ENCODE assay signal across 1 cellular context in the genomic region with DNA sequence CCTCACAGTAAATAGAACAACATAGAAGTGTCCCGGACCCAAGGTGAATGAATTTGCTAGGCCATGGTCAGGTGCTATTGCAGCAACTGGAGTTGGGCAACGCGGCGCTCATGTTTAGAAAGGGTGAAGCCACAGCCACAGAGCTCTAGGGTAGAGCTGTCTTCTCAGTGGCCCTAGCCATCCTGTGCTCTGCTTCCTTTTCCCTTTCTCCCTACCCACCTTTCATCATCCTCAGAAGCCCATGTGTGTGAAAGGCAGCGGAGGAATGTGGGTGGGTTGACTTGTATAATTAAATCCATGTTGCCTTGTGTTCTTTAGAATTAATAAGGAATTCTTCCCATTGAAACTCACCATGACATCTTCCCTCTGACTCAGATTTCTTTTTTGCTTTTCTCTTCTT.
TF ChIP-seq lines count a peak whose summit lies in the region.

No MANE protein-coding gene starts in this region.

TF ChIP-seq in HepG2, 621 proteins besides CTCF, POLR2A, EP300 and RAD21 (continued from another document and continues in another):
- TF ChIP-seq, protein P1, sequence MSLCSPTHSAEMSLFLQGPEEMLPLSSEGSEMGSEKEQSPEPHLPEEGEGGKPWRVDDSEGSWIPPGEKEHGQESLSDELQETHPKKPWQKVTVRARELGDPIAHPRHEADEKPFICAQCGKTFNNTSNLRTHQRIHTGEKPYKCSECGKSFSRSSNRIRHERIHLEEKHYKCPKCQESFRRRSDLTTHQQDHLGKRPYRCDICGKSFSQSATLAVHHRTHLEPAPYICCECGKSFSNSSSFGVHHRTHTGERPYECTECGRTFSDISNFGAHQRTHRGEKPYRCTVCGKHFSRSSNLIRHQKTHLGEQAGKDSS (CRISPR knock-in tag; IDR thresholded peaks at IDR 0.05; ENCODE audit: borderline replicate concordance, low read depth) = no peak
- TF ChIP-seq PAX8 (CRISPR knock-in tag; IDR thresholded peaks at IDR 0.05; ENCODE audit: borderline replicate concordance) (no peak), ZNF253 (CRISPR knock-in tag; IDR thresholded peaks at IDR 0.05; ENCODE audit: borderline replicate concordance) (0 out of 2 replicates have a peak, but pooled peaks have one; percentile 35), CEBPB (IDR thresholded peaks at IDR 0.05; ENCODE audit: borderline replicate concordance, low read depth, low read length) (peak; percentile 98), THAP11 (CRISPR knock-in tag; IDR thresholded peaks at IDR 0.05) (peak; percentile 40; the same call in 1 of the 2 replicates), XRCC5 (optimal IDR thresholded peaks at IDR 0.05; ENCODE audit: low read length) (peak; percentile 17), SOX13 (IDR thresholded peaks at IDR 0.05) (no peak), SOX13 (CRISPR knock-in tag; conservative IDR thresholded peaks at IDR 0.05 in 1 of 2, IDR thresholded peaks at IDR 0.05 in 1 of 2) (peak in 1 of 2 experiments; percentile 27; a peak in 1 of 4 replicates), KDM5B (CRISPR knock-in tag; IDR thresholded peaks at IDR 0.05; ENCODE audit: borderline replicate concordance) (no peak), ZNF644 (CRISPR knock-in tag; IDR thresholded peaks at IDR 0.05; ENCODE audit: low read depth) (peak; percentile 93), RORA (CRISPR knock-in tag; IDR thresholded peaks at IDR 0.05) (no peak), KAT7 (CRISPR knock-in tag; IDR thresholded peaks at IDR 0.05; ENCODE audit: borderline replicate concordance) (0 out of 2 replicates have a peak, but pooled peaks have one; percentile 51), CBX5 (CRISPR knock-in tag; IDR thresholded peaks at IDR 0.05; ENCODE audit: borderline replicate concordance) (peak; percentile 76; the same call in 1 of the 2 replicates), NR3C1 (CRISPR knock-in tag; IDR thresholded peaks at IDR 0.05) (no peak), U2AF2 (IDR thresholded peaks at IDR 0.05; ENCODE audit: low read depth, low read length) (no peak), ZNF598 (CRISPR knock-in tag; IDR thresholded peaks at IDR 0.05; ENCODE audit: borderline replicate concordance) (no peak), SYNCRIP (IDR thresholded peaks at IDR 0.05; ENCODE audit: insufficient read depth, low read depth, low read length) (no peak), ZNF775 (CRISPR knock-in tag; IDR thresholded peaks at IDR 0.05; ENCODE audit: borderline replicate concordance) (no peak), ZNF264 (CRISPR knock-in tag; IDR thresholded peaks at IDR 0.05) (0 out of 2 replicates have a peak, but pooled peaks have one; percentile 27), ZBTB21 (CRISPR knock-in tag; IDR thresholded peaks at IDR 0.05) (no peak), ZNF256 (CRISPR knock-in tag; conservative IDR thresholded peaks at IDR 0.05) (no peak), GATAD2A (CRISPR knock-in tag; IDR thresholded peaks at IDR 0.05) (peak; percentile 73), FOXO1 (CRISPR knock-in tag; IDR thresholded peaks at IDR 0.05) (0 out of 2 replicates have a peak, but pooled peaks have one; percentile 25), PHF8 (CRISPR knock-in tag; IDR thresholded peaks at IDR 0.05) (0 out of 2 replicates have a peak, but pooled peaks have one; percentile 28), FOXA1 (IDR thresholded peaks at IDR 0.05) (no peak), FOXA1 (CRISPR knock-in tag; IDR thresholded peaks at IDR 0.05) (peak; percentile 35; the same call in 1 of the 2 replicates), ZMYM4 (CRISPR knock-in tag; IDR thresholded peaks at IDR 0.05) (0 out of 2 replicates have a peak, but pooled peaks have one; percentile 28), NCOA2 (CRISPR knock-in tag; IDR thresholded peaks at IDR 0.05) (0 out of 2 replicates have a peak, but pooled peaks have one; percentile 26), FLYWCH1 (CRISPR knock-in tag; IDR thresholded peaks at IDR 0.05) (no peak), FOSL2 (CRISPR knock-in tag; IDR thresholded peaks at IDR 0.05) (peak; percentile 72), ZFX (CRISPR knock-in tag; IDR thresholded peaks at IDR 0.05; ENCODE audit: low read depth) (peak; percentile 48), ZNF510 (CRISPR knock-in tag; IDR thresholded peaks at IDR 0.05; ENCODE audit: low read depth) (no peak), BHLHE40 (IDR thresholded peaks at IDR 0.05; ENCODE audit: low read length) (peak; percentile 39; the same call in 1 of the 2 replicates), SALL1 (CRISPR knock-in tag; IDR thresholded peaks at IDR 0.05) (peak; percentile 37; the same call in 1 of the 2 replicates), ATAD3A (CRISPR knock-in tag; IDR thresholded peaks at IDR 0.05) (no peak), YEATS2 (CRISPR knock-in tag; IDR thresholded peaks at IDR 0.05; ENCODE audit: borderline replicate concordance) (peak; percentile 21; the same call in 1 of the 2 replicates), HDAC2 (CRISPR knock-in tag; IDR thresholded peaks at IDR 0.05) (0 out of 2 replicates have a peak, but pooled peaks have one; percentile 31), MXD4 (CRISPR knock-in tag; IDR thresholded peaks at IDR 0.05) (no peak), FOXA3 (CRISPR knock-in tag; IDR thresholded peaks at IDR 0.05) (peak; percentile 46; the same call in 1 of the 2 replicates), ZNF713 (CRISPR knock-in tag; IDR thresholded peaks at IDR 0.05) (no peak)
- TF ChIP-seq, protein P2, sequence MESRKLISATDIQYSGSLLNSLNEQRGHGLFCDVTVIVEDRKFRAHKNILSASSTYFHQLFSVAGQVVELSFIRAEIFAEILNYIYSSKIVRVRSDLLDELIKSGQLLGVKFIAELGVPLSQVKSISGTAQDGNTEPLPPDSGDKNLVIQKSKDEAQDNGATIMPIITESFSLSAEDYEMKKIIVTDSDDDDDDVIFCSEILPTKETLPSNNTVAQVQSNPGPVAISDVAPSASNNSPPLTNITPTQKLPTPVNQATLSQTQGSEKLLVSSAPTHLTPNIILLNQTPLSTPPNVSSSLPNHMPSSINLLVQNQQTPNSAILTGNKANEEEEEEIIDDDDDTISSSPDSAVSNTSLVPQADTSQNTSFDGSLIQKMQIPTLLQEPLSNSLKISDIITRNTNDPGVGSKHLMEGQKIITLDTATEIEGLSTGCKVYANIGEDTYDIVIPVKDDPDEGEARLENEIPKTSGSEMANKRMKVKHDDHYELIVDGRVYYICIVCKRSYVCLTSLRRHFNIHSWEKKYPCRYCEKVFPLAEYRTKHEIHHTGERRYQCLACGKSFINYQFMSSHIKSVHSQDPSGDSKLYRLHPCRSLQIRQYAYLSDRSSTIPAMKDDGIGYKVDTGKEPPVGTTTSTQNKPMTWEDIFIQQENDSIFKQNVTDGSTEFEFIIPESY (CRISPR knock-in tag; IDR thresholded peaks at IDR 0.05) = peak; percentile 74; the same call in 1 of the 2 replicates
- TF ChIP-seq, protein P3, sequence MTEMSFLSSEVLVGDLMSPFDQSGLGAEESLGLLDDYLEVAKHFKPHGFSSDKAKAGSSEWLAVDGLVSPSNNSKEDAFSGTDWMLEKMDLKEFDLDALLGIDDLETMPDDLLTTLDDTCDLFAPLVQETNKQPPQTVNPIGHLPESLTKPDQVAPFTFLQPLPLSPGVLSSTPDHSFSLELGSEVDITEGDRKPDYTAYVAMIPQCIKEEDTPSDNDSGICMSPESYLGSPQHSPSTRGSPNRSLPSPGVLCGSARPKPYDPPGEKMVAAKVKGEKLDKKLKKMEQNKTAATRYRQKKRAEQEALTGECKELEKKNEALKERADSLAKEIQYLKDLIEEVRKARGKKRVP (CRISPR knock-in tag; IDR thresholded peaks at IDR 0.05) = peak in 1 of 2 experiments; percentile 60; a peak in 2 of 4 replicates
- TF ChIP-seq, protein P4, sequence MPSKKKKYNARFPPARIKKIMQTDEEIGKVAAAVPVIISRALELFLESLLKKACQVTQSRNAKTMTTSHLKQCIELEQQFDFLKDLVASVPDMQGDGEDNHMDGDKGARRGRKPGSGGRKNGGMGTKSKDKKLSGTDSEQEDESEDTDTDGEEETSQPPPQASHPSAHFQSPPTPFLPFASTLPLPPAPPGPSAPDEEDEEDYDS (CRISPR knock-in tag; IDR thresholded peaks at IDR 0.05) = 0 out of 2 replicates have a peak, but pooled peaks have one; percentile 32
- TF ChIP-seq, protein P5, sequence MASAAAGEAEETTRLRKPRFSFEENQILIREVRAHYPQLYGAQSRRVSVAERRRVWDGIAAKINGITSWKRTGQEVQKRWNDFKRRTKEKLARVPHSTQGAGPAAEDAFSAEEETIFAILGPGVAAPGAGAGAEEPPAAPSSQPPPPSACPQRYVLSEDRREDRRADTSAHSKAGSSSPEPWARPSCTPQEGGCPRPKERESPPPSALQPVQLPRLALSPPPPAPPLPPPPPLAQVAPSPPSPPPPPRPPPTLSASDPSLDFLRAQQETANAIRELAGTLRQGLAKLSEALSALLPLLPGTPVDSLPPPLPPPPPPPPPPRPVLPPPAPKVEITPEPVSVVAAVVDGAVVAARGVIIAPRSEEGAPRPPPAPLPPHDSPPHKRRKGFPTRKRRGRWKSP (CRISPR knock-in tag; IDR thresholded peaks at IDR 0.05) = peak; percentile 39; the same call in 1 of the 2 replicates
- TF ChIP-seq, protein P6, sequence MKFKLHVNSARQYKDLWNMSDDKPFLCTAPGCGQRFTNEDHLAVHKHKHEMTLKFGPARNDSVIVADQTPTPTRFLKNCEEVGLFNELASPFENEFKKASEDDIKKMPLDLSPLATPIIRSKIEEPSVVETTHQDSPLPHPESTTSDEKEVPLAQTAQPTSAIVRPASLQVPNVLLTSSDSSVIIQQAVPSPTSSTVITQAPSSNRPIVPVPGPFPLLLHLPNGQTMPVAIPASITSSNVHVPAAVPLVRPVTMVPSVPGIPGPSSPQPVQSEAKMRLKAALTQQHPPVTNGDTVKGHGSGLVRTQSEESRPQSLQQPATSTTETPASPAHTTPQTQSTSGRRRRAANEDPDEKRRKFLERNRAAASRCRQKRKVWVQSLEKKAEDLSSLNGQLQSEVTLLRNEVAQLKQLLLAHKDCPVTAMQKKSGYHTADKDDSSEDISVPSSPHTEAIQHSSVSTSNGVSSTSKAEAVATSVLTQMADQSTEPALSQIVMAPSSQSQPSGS (CRISPR knock-in tag; IDR thresholded peaks at IDR 0.05) = peak; percentile 20; the same call in 1 of the 2 replicates
- TF ChIP-seq, protein P7, sequence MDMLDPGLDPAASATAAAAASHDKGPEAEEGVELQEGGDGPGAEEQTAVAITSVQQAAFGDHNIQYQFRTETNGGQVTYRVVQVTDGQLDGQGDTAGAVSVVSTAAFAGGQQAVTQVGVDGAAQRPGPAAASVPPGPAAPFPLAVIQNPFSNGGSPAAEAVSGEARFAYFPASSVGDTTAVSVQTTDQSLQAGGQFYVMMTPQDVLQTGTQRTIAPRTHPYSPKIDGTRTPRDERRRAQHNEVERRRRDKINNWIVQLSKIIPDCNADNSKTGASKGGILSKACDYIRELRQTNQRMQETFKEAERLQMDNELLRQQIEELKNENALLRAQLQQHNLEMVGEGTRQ (IDR thresholded peaks at IDR 0.05; ENCODE audit: low read depth, low read length) = no peak
- TF ChIP-seq, protein P7 (CRISPR knock-in tag; IDR thresholded peaks at IDR 0.05; ENCODE audit: borderline replicate concordance) = 0 out of 2 replicates have a peak, but pooled peaks have one; percentile 17
- TF ChIP-seq, protein P8, sequence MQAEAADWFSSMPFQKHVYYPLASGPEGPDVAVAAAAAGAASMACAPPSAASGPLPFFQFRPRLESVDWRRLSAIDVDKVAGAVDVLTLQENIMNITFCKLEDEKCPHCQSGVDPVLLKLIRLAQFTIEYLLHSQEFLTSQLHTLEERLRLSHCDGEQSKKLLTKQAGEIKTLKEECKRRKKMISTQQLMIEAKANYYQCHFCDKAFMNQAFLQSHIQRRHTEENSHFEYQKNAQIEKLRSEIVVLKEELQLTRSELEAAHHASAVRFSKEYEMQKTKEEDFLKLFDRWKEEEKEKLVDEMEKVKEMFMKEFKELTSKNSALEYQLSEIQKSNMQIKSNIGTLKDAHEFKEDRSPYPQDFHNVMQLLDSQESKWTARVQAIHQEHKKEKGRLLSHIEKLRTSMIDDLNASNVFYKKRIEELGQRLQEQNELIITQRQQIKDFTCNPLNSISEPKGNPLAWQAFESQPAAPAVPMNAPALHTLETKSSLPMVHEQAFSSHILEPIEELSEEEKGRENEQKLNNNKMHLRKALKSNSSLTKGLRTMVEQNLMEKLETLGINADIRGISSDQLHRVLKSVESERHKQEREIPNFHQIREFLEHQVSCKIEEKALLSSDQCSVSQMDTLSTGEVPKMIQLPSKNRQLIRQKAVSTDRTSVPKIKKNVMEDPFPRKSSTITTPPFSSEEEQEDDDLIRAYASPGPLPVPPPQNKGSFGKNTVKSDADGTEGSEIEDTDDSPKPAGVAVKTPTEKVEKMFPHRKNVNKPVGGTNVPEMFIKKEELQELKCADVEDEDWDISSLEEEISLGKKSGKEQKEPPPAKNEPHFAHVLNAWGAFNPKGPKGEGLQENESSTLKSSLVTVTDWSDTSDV (CRISPR knock-in tag; IDR thresholded peaks at IDR 0.05) = no peak
- TF ChIP-seq, protein P9, sequence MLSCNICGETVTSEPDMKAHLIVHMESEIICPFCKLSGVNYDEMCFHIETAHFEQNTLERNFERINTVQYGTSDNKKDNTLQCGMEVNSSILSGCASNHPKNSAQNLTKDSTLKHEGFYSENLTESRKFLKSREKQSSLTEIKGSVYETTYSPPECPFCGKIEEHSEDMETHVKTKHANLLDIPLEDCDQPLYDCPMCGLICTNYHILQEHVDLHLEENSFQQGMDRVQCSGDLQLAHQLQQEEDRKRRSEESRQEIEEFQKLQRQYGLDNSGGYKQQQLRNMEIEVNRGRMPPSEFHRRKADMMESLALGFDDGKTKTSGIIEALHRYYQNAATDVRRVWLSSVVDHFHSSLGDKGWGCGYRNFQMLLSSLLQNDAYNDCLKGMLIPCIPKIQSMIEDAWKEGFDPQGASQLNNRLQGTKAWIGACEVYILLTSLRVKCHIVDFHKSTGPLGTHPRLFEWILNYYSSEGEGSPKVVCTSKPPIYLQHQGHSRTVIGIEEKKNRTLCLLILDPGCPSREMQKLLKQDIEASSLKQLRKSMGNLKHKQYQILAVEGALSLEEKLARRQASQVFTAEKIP (CRISPR knock-in tag; IDR thresholded peaks at IDR 0.05; ENCODE audit: borderline replicate concordance) = no peak
- TF ChIP-seq, protein P10, sequence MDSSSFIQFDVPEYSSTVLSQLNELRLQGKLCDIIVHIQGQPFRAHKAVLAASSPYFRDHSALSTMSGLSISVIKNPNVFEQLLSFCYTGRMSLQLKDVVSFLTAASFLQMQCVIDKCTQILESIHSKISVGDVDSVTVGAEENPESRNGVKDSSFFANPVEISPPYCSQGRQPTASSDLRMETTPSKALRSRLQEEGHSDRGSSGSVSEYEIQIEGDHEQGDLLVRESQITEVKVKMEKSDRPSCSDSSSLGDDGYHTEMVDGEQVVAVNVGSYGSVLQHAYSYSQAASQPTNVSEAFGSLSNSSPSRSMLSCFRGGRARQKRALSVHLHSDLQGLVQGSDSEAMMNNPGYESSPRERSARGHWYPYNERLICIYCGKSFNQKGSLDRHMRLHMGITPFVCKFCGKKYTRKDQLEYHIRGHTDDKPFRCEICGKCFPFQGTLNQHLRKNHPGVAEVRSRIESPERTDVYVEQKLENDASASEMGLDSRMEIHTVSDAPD (CRISPR knock-in tag; IDR thresholded peaks at IDR 0.05) = no peak
- TF ChIP-seq, protein P11, sequence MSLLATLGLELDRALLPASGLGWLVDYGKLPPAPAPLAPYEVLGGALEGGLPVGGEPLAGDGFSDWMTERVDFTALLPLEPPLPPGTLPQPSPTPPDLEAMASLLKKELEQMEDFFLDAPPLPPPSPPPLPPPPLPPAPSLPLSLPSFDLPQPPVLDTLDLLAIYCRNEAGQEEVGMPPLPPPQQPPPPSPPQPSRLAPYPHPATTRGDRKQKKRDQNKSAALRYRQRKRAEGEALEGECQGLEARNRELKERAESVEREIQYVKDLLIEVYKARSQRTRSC (CRISPR knock-in tag; IDR thresholded peaks at IDR 0.05; ENCODE audit: low read depth) = no peak
